In the genomic region with DNA sequence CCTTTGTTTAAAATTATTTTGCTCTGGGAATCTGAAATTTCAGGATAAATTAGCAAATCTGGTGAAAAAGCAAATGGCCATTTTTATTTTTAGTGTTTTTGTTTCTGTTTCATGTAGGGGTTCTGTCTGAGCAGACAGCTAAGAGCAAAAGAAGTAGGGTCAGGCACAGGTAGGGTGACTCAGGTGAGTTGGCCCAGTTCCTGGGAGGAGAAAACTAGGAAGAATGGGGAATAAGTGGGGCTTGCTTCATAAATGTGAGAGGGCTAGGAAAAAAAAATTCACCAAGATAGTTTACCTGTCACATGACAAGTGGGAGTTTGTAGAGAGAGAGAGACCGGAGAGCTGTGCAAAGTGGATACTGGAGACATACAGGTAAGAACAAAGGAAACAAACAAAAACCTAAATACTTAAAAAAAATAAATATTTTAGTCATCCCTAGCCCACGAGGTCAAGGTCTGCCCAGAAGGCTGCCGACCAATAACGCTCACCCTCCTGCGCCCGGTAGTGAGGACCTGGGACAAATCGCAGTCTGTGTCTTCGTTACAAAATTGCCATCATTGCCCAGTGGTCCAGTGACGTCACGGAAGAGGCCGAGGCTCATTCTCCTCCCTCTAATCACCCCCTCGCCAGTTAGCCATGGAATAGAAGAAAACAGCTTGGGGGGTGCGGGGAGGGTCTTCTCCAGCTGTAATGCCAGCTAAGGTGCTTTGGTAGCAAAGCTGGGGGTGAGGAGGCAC, we compare ENCODE assay signal across 12 cellular contexts. TPM values are rescaled to one million over a fixed set of nuclear protein-coding genes. Genes with fewer than 3 reads are reported as not detected.
DNase-seq lines count a peak whose midpoint lies in the region; ATAC-seq and TF ChIP-seq lines count a peak whose summit lies in the region.
"Had no signal": no experiment of that assay in that cellular context is flagged by ENCODE, and none has a peak within 500 bp of the region (broad histone marks: within the 10 kb centered on the region; RNA-seq: fewer than 3 reads in every experiment).

No MANE protein-coding gene starts in this region.

- H3K9me3 ChIP-seq in lung (ENCODE audit: control insufficient read depth in 2 of 2, insufficient read depth in 1 of 2, low read length in 1 of 2), result no peaks in the 10 kb centered on the region
- no peaks in the 10 kb centered on the region for H3K9me3 ChIP-seq in CD8-positive, alpha-beta T cell (ENCODE audit: low read length)
- H3K9me3 ChIP-seq: colonic mucosa had no signal

- peak overlapping the region in 1 of 2 donors; percentile 94 for H3K27ac ChIP-seq in lung (ENCODE audit: low read depth in 1 of 2, low read length in 1 of 2)
- no peak overlapping the region for H3K27ac ChIP-seq in CD8-positive, alpha-beta T cell (ENCODE audit: low read depth, low read length)
- H3K27ac ChIP-seq: colonic mucosa, VCaP had no signal

- ATAC-seq in lung (ENCODE audit: insufficient read depth, low FRiP score), result no peak
- no peak for ATAC-seq in stimulated activated naive B cell treated with anti-CD40 and anti-IgM and Interleukin-4, amounts not matched to agents 10 μg/mL and 1 μg/mL and 100 μg/mL, for 72 hours (replicated peaks)
- ATAC-seq in GM21381 (IDR thresholded peaks at IDR 0.05; ENCODE audit: unreplicated experiment), result no peak
- no peak for ATAC-seq in CD8-positive, alpha-beta T cell
- ATAC-seq: stimulated activated naive CD8-positive, alpha-beta T cell treated with anti-CD3 and anti-CD28 coated beads, Interleukin-15, Interleukin-2, amounts not matched to agents 100 U/mL and 50 U/mL, for 24 hours had no signal

- H3K27me3 ChIP-seq in lung (ENCODE audit: control insufficient read depth, insufficient read depth), result no peaks in the 10 kb centered on the region
- no peaks in the 10 kb centered on the region for H3K27me3 ChIP-seq in CD8-positive, alpha-beta T cell (ENCODE audit: insufficient read depth, low read length)

- peaks cover 0 to 26% of the 10 kb centered on the region in 2 donors for H3K4me1 ChIP-seq in lung (ENCODE audit: control insufficient read depth in 2 of 2, insufficient read depth in 2 of 2, low read length in 2 of 2)
- H3K4me1 ChIP-seq in CD8-positive, alpha-beta T cell (ENCODE audit: insufficient read depth, low read length), result no peaks in the 10 kb centered on the region

- peaks cover 23% of the 10 kb centered on the region for H3K36me3 Mint-ChIP-seq in dendritic cell treated with granulocyte-macrophage colony-stimulating factor and Interleukin-4, amounts not matched to agents 40 ng/mL and 50 ng/mL, for 4 days (ENCODE audit: low read depth)
- no peaks in the 10 kb centered on the region for H3K36me3 Mint-ChIP-seq in stimulated activated naive B cell treated with anti-CD40 and anti-IgM and Interleukin-4, amounts not matched to agents 10 μg/mL and 1 μg/mL and 100 μg/mL, for 72 hours
- H3K36me3 Mint-ChIP-seq in CD8-positive, alpha-beta T cell, result no peaks in the 10 kb centered on the region

- CTCF ChIA-PET in CD8-positive, alpha-beta T cell (lab: Charles Lee), result no interaction called here

- peaks cover 69% of the 10 kb centered on the region for H3K4me1 Mint-ChIP-seq in dendritic cell treated with granulocyte-macrophage colony-stimulating factor and Interleukin-4, amounts not matched to agents 40 ng/mL and 50 ng/mL, for 4 days (ENCODE audit: low read depth)
- H3K4me1 Mint-ChIP-seq in stimulated activated naive B cell treated with anti-CD40 and anti-IgM and Interleukin-4, amounts not matched to agents 10 μg/mL and 1 μg/mL and 100 μg/mL, for 72 hours, result peaks cover 6 to 27% of the 10 kb centered on the region in 2 donors
- H3K4me1 Mint-ChIP-seq in CD8-positive, alpha-beta T cell (ENCODE audit: low read depth), result peaks cover 3% of the 10 kb centered on the region

- TF ChIP-seq CTCF in lung (IDR thresholded peaks at IDR 0.05; ENCODE audit: control extremely low read depth, extremely low read depth), result no peak
- no peak for TF ChIP-seq CTCF in CD8-positive, alpha-beta T cell (IDR thresholded peaks at IDR 0.05)

- DNase-seq in NCI-H69 (lab: John Stamatoyannopoulos, UW) (peak; percentile 54), lung (ENCODE audit: low spot score) (no peak), activated gamma-delta T cell (lab: John Stamatoyannopoulos, UW) (no peak), NCI-H2171 treated with DMSO at 0.1 percent for 48 hours (lab: John Stamatoyannopoulos, UW) (no peak)
- no peak for DNase-seq in stimulated activated naive B cell treated with anti-CD40 and anti-IgM and Interleukin-4, amounts not matched to agents 10 μg/mL and 1 μg/mL and 100 μg/mL, for 72 hours
- no peak for DNase-seq in CD8-positive, alpha-beta T cell
- DNase-seq: colonic mucosa; NCI-H1694 treated with DMSO at 0.1 percent for 48 hours; stimulated activated naive CD8-positive, alpha-beta T cell treated with anti-CD3 and anti-CD28 coated beads, Interleukin-15, Interleukin-2, amounts not matched to agents 100 U/mL and 50 U/mL, for 24 hours had no signal

- H3K27ac Mint-ChIP-seq in dendritic cell treated with granulocyte-macrophage colony-stimulating factor and Interleukin-4, amounts not matched to agents 40 ng/mL and 50 ng/mL, for 4 days, result peak overlapping the region; percentile 35
- H3K27ac Mint-ChIP-seq in stimulated activated naive B cell treated with anti-CD40 and anti-IgM and Interleukin-4, amounts not matched to agents 10 μg/mL and 1 μg/mL and 100 μg/mL, for 72 hours, result peak overlapping the region; percentile 76
- no peak overlapping the region for H3K27ac Mint-ChIP-seq in CD8-positive, alpha-beta T cell

- H3K4me3 ChIP-seq in lung, result peak overlapping the region; percentile 70
- H3K4me3 ChIP-seq in CD8-positive, alpha-beta T cell (ENCODE audit: low read depth, low read length), result no peak overlapping the region

- intact Hi-C loops in dendritic cell treated with granulocyte-macrophage colony-stimulating factor and Interleukin-4, amounts not matched to agents 40 ng/mL and 50 ng/mL, for 4 days (cut with micrococcal nuclease), result loop anchor here (5.0 to 10.0 kb wide), 2 partner anchors 95 to 352 kb away; no protein-coding TSS in a partner anchor
- intact Hi-C loops in CD8-positive, alpha-beta T cell (cut with DNase I, micrococcal nuclease), result no loop called here

- no peaks in the 10 kb centered on the region for H3K36me3 ChIP-seq in lung (ENCODE audit: control insufficient read depth in 2 of 2, insufficient read depth in 2 of 2, low read length in 2 of 2)
- H3K36me3 ChIP-seq in CD8-positive, alpha-beta T cell (ENCODE audit: insufficient read depth, low read length), result no peaks in the 10 kb centered on the region
- H3K36me3 ChIP-seq: colonic mucosa had no signal

- POLR2A ChIA-PET in CD8-positive, alpha-beta T cell (lab: Charles Lee), result no interaction called here

- peak overlapping the region; percentile 87 for H3K4me3 Mint-ChIP-seq in dendritic cell treated with granulocyte-macrophage colony-stimulating factor and Interleukin-4, amounts not matched to agents 40 ng/mL and 50 ng/mL, for 4 days
- H3K4me3 Mint-ChIP-seq in stimulated activated naive B cell treated with anti-CD40 and anti-IgM and Interleukin-4, amounts not matched to agents 10 μg/mL and 1 μg/mL and 100 μg/mL, for 72 hours, result peak overlapping the region; percentile 17 to 46
- no peak overlapping the region for H3K4me3 Mint-ChIP-seq in CD8-positive, alpha-beta T cell

- H3K9me3 Mint-ChIP-seq in dendritic cell treated with granulocyte-macrophage colony-stimulating factor and Interleukin-4, amounts not matched to agents 40 ng/mL and 50 ng/mL, for 4 days, result no peaks in the 10 kb centered on the region
- H3K9me3 Mint-ChIP-seq in stimulated activated naive B cell treated with anti-CD40 and anti-IgM and Interleukin-4, amounts not matched to agents 10 μg/mL and 1 μg/mL and 100 μg/mL, for 72 hours, result no peaks in the 10 kb centered on the region
- no peaks in the 10 kb centered on the region for H3K9me3 Mint-ChIP-seq in CD8-positive, alpha-beta T cell

- H3K27me3 Mint-ChIP-seq in dendritic cell treated with granulocyte-macrophage colony-stimulating factor and Interleukin-4, amounts not matched to agents 40 ng/mL and 50 ng/mL, for 4 days, result peaks cover 55% of the 10 kb centered on the region
- peaks cover 56 to 67% of the 10 kb centered on the region in 2 donors for H3K27me3 Mint-ChIP-seq in stimulated activated naive B cell treated with anti-CD40 and anti-IgM and Interleukin-4, amounts not matched to agents 10 μg/mL and 1 μg/mL and 100 μg/mL, for 72 hours
- peaks cover 30% of the 10 kb centered on the region for H3K27me3 Mint-ChIP-seq in CD8-positive, alpha-beta T cell (ENCODE audit: low read depth)

- 45 to 61% methylated on average over 13 of the region's 13 CpGs for WGBS in lung, 2 donors

RNA-seq across cellular contexts. Expression of gene THBD, which starts 2.3 kb away (rescaled TPM):
- total RNA-seq in lung, result 100 to 1,000 TPM in 1 of 2 donors, 10 to 100 TPM in 1; 73.3 to 101 TPM
- 10 to 100 TPM; 23.6 to 49.5 TPM for polyA plus RNA-seq in lung
- under 1 TPM; 0.14 to 0.16 TPM for total RNA-seq in CD8-positive, alpha-beta T cell

RNA-seq across cellular contexts. Expression of gene SSTR4, which starts 12.1 kb away (rescaled TPM):
- total RNA-seq in lung, result not detected
- under 1 TPM in 1 of 2 donors, not detected in 1; 0.06 TPM for polyA plus RNA-seq in lung
- total RNA-seq in CD8-positive, alpha-beta T cell, result not detected
- total RNA-seq: colonic mucosa had no signal

RNA-seq across cellular contexts. Expression of gene CD93, which starts 39.0 kb away (rescaled TPM):
- total RNA-seq in lung, result 100 to 1,000 TPM; 133 to 239 TPM
- 100 to 1,000 TPM in 1 of 2 donors, 10 to 100 TPM in 1; 17.9 to 119 TPM for polyA plus RNA-seq in lung
- total RNA-seq in CD8-positive, alpha-beta T cell, result under 1 TPM; 0.14 to 0.16 TPM

Comparison
In these comparisons a context has a peak if more than half of its experiments do, and no peak if none do; other contexts are left out.
1. RNA of gene THBD, which starts 2.3 kb away (total RNA-seq): 73.3 to 101 TPM in lung; 0.14 to 0.16 TPM in CD8-positive, alpha-beta T cell; every median in the first group is over 10 times any median in the second.
2. RNA of gene CD93, which starts 39.0 kb away (total RNA-seq): 133 to 239 TPM in lung; 0.14 to 0.16 TPM in CD8-positive, alpha-beta T cell; every median in the first group is over 100 times any median in the second.